In genomic region chr15:90095521-90095959, GRCh38 we compare ENCODE assay signal across 1 cellular context.
TF ChIP-seq lines count a peak whose summit lies in the region.

No MANE protein-coding gene starts in this region.

TF ChIP-seq in IMR-90, 13 proteins besides CTCF, POLR2A, EP300 and RAD21:
- TF ChIP-seq USF2 (IDR thresholded peaks at IDR 0.05; ENCODE audit: low read depth, low read length) (no peak), CHD1 (IDR thresholded peaks at IDR 0.05; ENCODE audit: low read depth, low read length) (no peak), RFX5 (IDR thresholded peaks at IDR 0.05; ENCODE audit: low read depth, low read length) (no peak), FOS (IDR thresholded peaks at IDR 0.05; ENCODE audit: low read depth, low read length) (no peak), MAZ (IDR thresholded peaks at IDR 0.05; ENCODE audit: borderline replicate concordance, low read depth, low read length) (no peak), MXI1 (IDR thresholded peaks at IDR 0.05; ENCODE audit: borderline replicate concordance, low read depth, low read length) (no peak), BHLHE40 (IDR thresholded peaks at IDR 0.05; ENCODE audit: low read depth, low read length) (no peak), NFE2L2 (IDR thresholded peaks at IDR 0.05; ENCODE audit: low read depth, low read length) (no peak), RCOR1 (IDR thresholded peaks at IDR 0.05; ENCODE audit: insufficient replicate concordance, low read length) (no peak), ELK1 (IDR thresholded peaks at IDR 0.05; ENCODE audit: borderline replicate concordance, low read depth, low read length) (no peak), CEBPB (IDR thresholded peaks at IDR 0.05; ENCODE audit: low read depth, low read length) (no peak), SMC3 (IDR thresholded peaks at IDR 0.05; ENCODE audit: low read depth, low read length) (no peak), MAFK (IDR thresholded peaks at IDR 0.05; ENCODE audit: low read depth, low read length) (no peak)
